In the genomic region with DNA sequence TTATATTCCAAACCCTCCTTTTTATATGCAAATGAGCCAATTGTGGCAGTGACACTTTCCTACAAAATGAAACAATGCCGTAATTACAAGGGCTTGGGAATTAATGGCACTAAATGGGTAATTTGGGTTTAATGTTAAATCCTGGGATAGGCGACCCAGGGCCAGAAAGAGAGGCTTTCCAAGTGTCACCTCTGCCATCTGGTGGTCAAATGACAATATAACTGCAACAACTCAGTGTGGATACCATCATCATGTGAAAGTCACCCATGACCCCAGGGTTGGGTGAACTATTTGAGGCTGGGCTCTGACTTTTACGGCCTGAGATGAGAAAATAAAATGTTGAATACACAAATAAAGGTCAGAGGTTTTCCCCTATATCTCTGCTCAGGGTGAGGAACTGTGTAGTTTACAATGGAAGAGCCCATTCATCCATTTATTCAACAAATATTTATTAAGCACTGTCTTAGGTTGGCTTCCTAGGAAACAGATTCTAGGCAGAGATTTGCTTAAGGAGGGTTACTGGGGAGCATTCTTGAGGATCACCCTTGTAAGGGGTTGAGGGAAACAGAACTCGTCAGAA, we compare ENCODE assay signal across 9 cellular contexts. TPM values are rescaled to one million over a fixed set of nuclear protein-coding genes. Genes with fewer than 3 reads are reported as not detected.
DNase-seq lines count a peak whose midpoint lies in the region; ATAC-seq, FAIRE-seq and TF ChIP-seq lines count a peak whose summit lies in the region.
"Had no signal": no experiment of that assay in that cellular context is flagged by ENCODE, and none has a peak within 500 bp of the region (broad histone marks: within the 10 kb centered on the region; RNA-seq: fewer than 3 reads in every experiment).

No MANE protein-coding gene starts in this region.

- no peaks in the 10 kb centered on the region for H3K9me3 ChIP-seq in A549
- no peaks in the 10 kb centered on the region for H3K9me3 ChIP-seq in RWPE2 (ENCODE audit: severe bottlenecking)
- H3K9me3 ChIP-seq in testis, result no peaks in the 10 kb centered on the region

- H3K4me1 ChIP-seq in A549, result peaks cover 6% of the 10 kb centered on the region; the same call in 1 of the 3 replicates
- no peaks in the 10 kb centered on the region for H3K4me1 ChIP-seq in RWPE2 (ENCODE audit: insufficient read depth, poor library complexity, severe bottlenecking)
- H3K4me1 ChIP-seq in testis, result no peaks in the 10 kb centered on the region

- CTCF ChIA-PET in A549 (lab: Yijun Ruan, JAX), result interaction anchor here (0.6 to 7.8 kb wide), 37 partner anchors 10 to 870 kb away, joined by 3 to 107 read pairs (median 4); partner anchors contain the start of gene THADA

- no peaks in the 10 kb centered on the region for H3K9me3 Mint-ChIP-seq in central memory CD8-positive, alpha-beta T cell

- no peak overlapping the region for H3K4me3 Mint-ChIP-seq in central memory CD8-positive, alpha-beta T cell

- H3K27me3 Mint-ChIP-seq in central memory CD8-positive, alpha-beta T cell, result no peaks in the 10 kb centered on the region

- H3K4me3 ChIP-seq in A549, result no peak overlapping the region
- H3K4me3 ChIP-seq in RWPE2 (ENCODE audit: severe bottlenecking), result no peak overlapping the region
- no peak overlapping the region for H3K4me3 ChIP-seq in testis

- peak; percentile 70 to 75 for TF ChIP-seq RAD21 in A549 (conservative IDR thresholded peaks at IDR 0.05 in 1 of 2, IDR thresholded peaks at IDR 0.05 in 1 of 2)
- peak; percentile 55 for TF ChIP-seq RAD21 in Ishikawa (IDR thresholded peaks at IDR 0.05; ENCODE audit: low read depth)

- POLR2A ChIA-PET in A549 (lab: Yijun Ruan, JAX), result interaction anchor here (1.4 kb wide), 1 partner anchor 13 kb away, joined by 3 read pairs; the partner anchor contains the start of gene THADA

- H3K36me3 ChIP-seq in RWPE2 (ENCODE audit: low read depth) (no peaks in the 10 kb centered on the region), testis (ENCODE audit: low read depth, missing control alignments) (no peaks in the 10 kb centered on the region)

- H3K4me1 Mint-ChIP-seq in central memory CD8-positive, alpha-beta T cell, result peaks cover 10% of the 10 kb centered on the region

- H3K4me2 ChIP-seq in A549, result no peak overlapping the region

- intact Hi-C loops in testis (cut with DNase I; ENCODE audit: low total_unique reads), result no loop called here

- FAIRE-seq in A549 (lab: Jason Lieb, UNC), result peak; percentile 7
- FAIRE-seq: frontal cortex had no signal

- H3K27me3 ChIP-seq in RWPE2 (ENCODE audit: insufficient read depth, poor library complexity, severe bottlenecking) (no peaks in the 10 kb centered on the region), testis (no peaks in the 10 kb centered on the region)

- no peaks in the 10 kb centered on the region for H3K36me3 Mint-ChIP-seq in central memory CD8-positive, alpha-beta T cell (ENCODE audit: insufficient read depth)

- WGBS in A549 (ENCODE audit: missing lambda C conversion rate), result 17% methylated on average over 4 of the region's 4 CpGs
- 15 to 41% methylated on average over 4 of the region's 4 CpGs for WGBS in testis, 2 donors

- peak; percentile 79 to 88; a peak in 5 of 6 replicates for ATAC-seq in A549
- peak; percentile 77 for ATAC-seq in RWPE2 (ENCODE audit: low read depth)
- ATAC-seq in central memory CD8-positive, alpha-beta T cell (replicated peaks; ENCODE audit: extremely low read depth, poor library complexity, severe bottlenecking), result peak; percentile 59
- no peak for ATAC-seq in GM18502 (IDR thresholded peaks at IDR 0.05; ENCODE audit: poor library complexity, unreplicated experiment)

- TF ChIP-seq CTCF in A549 (IDR thresholded peaks at IDR 0.05), result peak; percentile 84
- peak; percentile 85 for TF ChIP-seq CTCF in RWPE2 (IDR thresholded peaks at IDR 0.05; ENCODE audit: poor library complexity, severe bottlenecking)
- peak; percentile 48 to 67 (median 65) for TF ChIP-seq CTCF in testis (IDR thresholded peaks at IDR 0.05)

- no peak overlapping the region for H3K27ac ChIP-seq in A549
- H3K27ac ChIP-seq in RWPE2 (ENCODE audit: poor library complexity, severe bottlenecking), result no peak overlapping the region
- no peak overlapping the region for H3K27ac ChIP-seq in testis

- TF ChIP-seq POLR2A in A549 (IDR thresholded peaks at IDR 0.05; ENCODE audit: low read length) (no peak), testis (IDR thresholded peaks at IDR 0.05) (no peak)

- H3K27ac Mint-ChIP-seq in central memory CD8-positive, alpha-beta T cell (ENCODE audit: low read depth), result no peak overlapping the region

- TF ChIP-seq EP300 in A549 (IDR thresholded peaks at IDR 0.05) (no peak), Ishikawa (IDR thresholded peaks at IDR 0.05; ENCODE audit: borderline replicate concordance) (no peak)

- DNase-seq in A549 (ENCODE audit: low read depth in 1 of 2, low spot score in 1 of 2) (peak; percentile 62 to 66), ELF-1 (ENCODE audit: low read depth, low spot score) (peak; percentile 50), RWPE2 (ENCODE audit: low spot score) (no peak), kidney tubule cell (ENCODE audit: low spot score) (peak; percentile 44), testis (peak; percentile 41)
- no peak for DNase-seq in central memory CD8-positive, alpha-beta T cell (ENCODE audit: low spot score in 2 of 2)

TF ChIP-seq in A549, 52 proteins besides CTCF, POLR2A, EP300 and RAD21:
- peak; percentile 73 for TF ChIP-seq SMC3 (IDR thresholded peaks at IDR 0.05)
- TF ChIP-seq CBX8 (IDR thresholded peaks at IDR 0.05), result no peak
- no peak for TF ChIP-seq USF2 (IDR thresholded peaks at IDR 0.05)

TF ChIP-seq in Ishikawa, 13 proteins besides CTCF, POLR2A, EP300 and RAD21:
- TF ChIP-seq YY1 (IDR thresholded peaks at IDR 0.05; ENCODE audit: low read depth), result no peak
- no peak for TF ChIP-seq TCF12 (IDR thresholded peaks at IDR 0.05; ENCODE audit: low read depth)
- no peak for TF ChIP-seq CEBPB (IDR thresholded peaks at IDR 0.05)
- TF ChIP-seq FOXM1 (IDR thresholded peaks at IDR 0.05; ENCODE audit: borderline replicate concordance, low read depth), result no peak
- no peak for TF ChIP-seq TAF1 (IDR thresholded peaks at IDR 0.05; ENCODE audit: low read depth)
- no peak for TF ChIP-seq CREB1 (IDR thresholded peaks at IDR 0.05; ENCODE audit: low read depth)
- TF ChIP-seq TEAD4 (IDR thresholded peaks at IDR 0.05), result no peak
- no peak for TF ChIP-seq NFIC (IDR thresholded peaks at IDR 0.05)
- TF ChIP-seq, protein P1, sequence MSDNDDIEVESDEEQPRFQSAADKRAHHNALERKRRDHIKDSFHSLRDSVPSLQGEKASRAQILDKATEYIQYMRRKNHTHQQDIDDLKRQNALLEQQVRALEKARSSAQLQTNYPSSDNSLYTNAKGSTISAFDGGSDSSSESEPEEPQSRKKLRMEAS (IDR thresholded peaks at IDR 0.05), result no peak
- TF ChIP-seq EGR1 (IDR thresholded peaks at IDR 0.05), result no peak
- TF ChIP-seq USF1 (IDR thresholded peaks at IDR 0.05), result no peak
- TF ChIP-seq ZBTB7A (IDR thresholded peaks at IDR 0.05; ENCODE audit: low read depth), result no peak
- no peak for TF ChIP-seq REST (IDR thresholded peaks at IDR 0.05; ENCODE audit: low read depth)

RNA-seq across cellular contexts. Expression of gene THADA, which starts 13.6 kb away (rescaled TPM):
- polyA plus RNA-seq in A549 (2011; rRNA removed) (37.9 and 51.8 TPM in 2 replicates), A549 (2017; fragmentation: RNase III; extraction: RNeasy Plus Mini Kit Qiagen cat#74134 plus additional on column Dnase treatment) (21.8 to 24.2 TPM (median 23.5 TPM) in 3 replicates), testis (ENCODE audit: insufficient read depth, low read depth, low replicate concordance) (29.5 TPM)
- 21.4 and 24.3 TPM in 2 replicates for polyA plus RNA-seq in A549 (2012; cell fraction: cytosol; rRNA removed)
- polyA plus RNA-seq in A549 (2012; cell fraction: nucleus; rRNA removed), result 61.9 and 68.8 TPM in 2 replicates
- polyA minus RNA-seq in A549 (2011; rRNA and poly(A)+ RNA removed), result 137 and 166 TPM in 2 replicates
- 10 to 100 TPM; 39.5 to 43.9 TPM for total RNA-seq in testis

RNA-seq across cellular contexts. Expression of gene PLEKHH2, which starts 27.7 kb away (rescaled TPM):
- polyA plus RNA-seq in A549 (2011; rRNA removed) (14.9 and 15.3 TPM in 2 replicates), A549 (2017; fragmentation: RNase III; extraction: RNeasy Plus Mini Kit Qiagen cat#74134 plus additional on column Dnase treatment) (0.68 to 0.92 TPM (median 0.90 TPM) in 3 replicates), testis (ENCODE audit: insufficient read depth, low read depth, low replicate concordance) (7.4 TPM)
- 0.50 and 0.57 TPM in 2 replicates for polyA plus RNA-seq in A549 (2012; cell fraction: cytosol; rRNA removed)
- polyA plus RNA-seq in A549 (2012; cell fraction: nucleus; rRNA removed), result 1.3 and 1.7 TPM in 2 replicates
- 7.0 and 7.7 TPM in 2 replicates for polyA minus RNA-seq in A549 (2011; rRNA and poly(A)+ RNA removed)
- total RNA-seq in testis, result 10 to 100 TPM; 45.3 to 80.2 TPM

Comparison
In these comparisons a context has a peak if more than half of its experiments do, and no peak if none do; other contexts are left out.
1. DNase-seq: peak in A549 (2 of 2), ELF-1 (single experiment), kidney tubule cell (single experiment) and testis (single experiment); none in RWPE2 (single experiment) and central memory CD8-positive, alpha-beta T cell (0 of 2).
2. Peak in every context shown above with its lines, with median percentiles within 50 percentile points of each other: CTCF ChIP-seq.